ENCODE assay signal across 1 cellular context in the genomic region with DNA sequence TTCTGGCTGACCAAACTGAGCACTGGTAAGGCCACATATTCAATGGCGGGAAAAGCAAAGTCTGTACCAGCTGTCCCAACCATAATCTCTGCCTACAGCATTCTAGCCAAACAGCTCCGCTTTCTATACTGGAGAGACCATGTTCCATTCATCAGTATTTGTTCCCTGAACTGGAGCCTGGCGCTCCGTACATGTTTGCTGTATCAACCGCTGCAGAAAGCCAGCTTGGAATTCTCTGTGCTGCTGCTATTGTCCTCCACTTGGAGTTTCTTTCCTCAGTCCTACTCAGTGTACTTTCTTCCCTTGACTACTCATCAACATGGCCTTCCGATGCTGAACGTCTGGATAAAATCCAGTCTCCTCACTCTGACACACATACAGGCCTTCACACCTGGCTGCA.
TF ChIP-seq lines count a peak whose summit lies in the region.

No MANE protein-coding gene starts in this region.

TF ChIP-seq in HepG2, 621 proteins besides CTCF, POLR2A, EP300 and RAD21:
- TF ChIP-seq BHLHE40 (IDR thresholded peaks at IDR 0.05; ENCODE audit: low read length) (no peak), ZKSCAN1 (IDR thresholded peaks at IDR 0.05; ENCODE audit: low read length) (0 out of 2 replicates have a peak, but pooled peaks have one; percentile 8), ZNF501 (CRISPR knock-in tag; IDR thresholded peaks at IDR 0.05) (0 out of 2 replicates have a peak, but pooled peaks have one; percentile 33), BRD4 (CRISPR knock-in tag; IDR thresholded peaks at IDR 0.05) (no peak), ZBTB38 (CRISPR knock-in tag; IDR thresholded peaks at IDR 0.05) (0 out of 2 replicates have a peak, but pooled peaks have one; percentile 64)
- TF ChIP-seq, protein P1, sequence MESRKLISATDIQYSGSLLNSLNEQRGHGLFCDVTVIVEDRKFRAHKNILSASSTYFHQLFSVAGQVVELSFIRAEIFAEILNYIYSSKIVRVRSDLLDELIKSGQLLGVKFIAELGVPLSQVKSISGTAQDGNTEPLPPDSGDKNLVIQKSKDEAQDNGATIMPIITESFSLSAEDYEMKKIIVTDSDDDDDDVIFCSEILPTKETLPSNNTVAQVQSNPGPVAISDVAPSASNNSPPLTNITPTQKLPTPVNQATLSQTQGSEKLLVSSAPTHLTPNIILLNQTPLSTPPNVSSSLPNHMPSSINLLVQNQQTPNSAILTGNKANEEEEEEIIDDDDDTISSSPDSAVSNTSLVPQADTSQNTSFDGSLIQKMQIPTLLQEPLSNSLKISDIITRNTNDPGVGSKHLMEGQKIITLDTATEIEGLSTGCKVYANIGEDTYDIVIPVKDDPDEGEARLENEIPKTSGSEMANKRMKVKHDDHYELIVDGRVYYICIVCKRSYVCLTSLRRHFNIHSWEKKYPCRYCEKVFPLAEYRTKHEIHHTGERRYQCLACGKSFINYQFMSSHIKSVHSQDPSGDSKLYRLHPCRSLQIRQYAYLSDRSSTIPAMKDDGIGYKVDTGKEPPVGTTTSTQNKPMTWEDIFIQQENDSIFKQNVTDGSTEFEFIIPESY (CRISPR knock-in tag; IDR thresholded peaks at IDR 0.05) = peak; percentile 95
